1 cellular context compared by ENCODE assay signal in the genomic region with DNA sequence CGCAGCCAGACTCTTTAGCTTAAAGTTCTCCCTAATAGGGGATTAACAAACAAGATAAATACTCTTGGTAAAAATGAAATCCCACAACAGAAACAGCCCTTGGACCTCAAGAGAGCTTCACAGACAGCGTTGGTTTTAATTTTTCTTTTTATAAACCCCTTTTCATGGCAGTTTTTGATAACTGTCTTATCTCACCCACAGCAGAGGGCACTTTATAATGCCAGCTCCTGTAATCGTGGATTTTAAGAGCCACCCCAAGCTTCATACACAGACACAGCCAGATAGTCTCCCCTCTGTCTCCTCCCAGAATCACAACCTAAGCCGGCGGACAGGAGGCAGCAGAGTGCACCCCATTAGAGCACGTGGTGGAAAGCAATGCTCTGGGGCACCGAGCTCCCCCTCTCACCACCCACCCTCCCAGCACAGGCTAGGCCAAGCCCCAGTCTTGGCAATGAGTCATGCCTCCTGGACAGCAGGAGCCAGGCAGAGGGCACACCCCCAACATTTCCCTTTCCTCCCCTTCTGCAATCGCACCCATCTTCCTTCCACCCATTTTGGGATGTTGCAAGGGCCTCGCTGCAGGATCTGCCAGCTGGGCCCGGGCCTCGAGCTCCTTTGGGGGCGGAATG.
A peak's percentile ranks its signal among the peaks of the same experiment; 100 is the strongest.
TF ChIP-seq lines count a peak whose summit lies in the region.

No MANE protein-coding gene starts in this region.

TF ChIP-seq in HCT116, 20 proteins besides CTCF, POLR2A, EP300 and RAD21 (continued from another document):
- TF ChIP-seq, protein P1, sequence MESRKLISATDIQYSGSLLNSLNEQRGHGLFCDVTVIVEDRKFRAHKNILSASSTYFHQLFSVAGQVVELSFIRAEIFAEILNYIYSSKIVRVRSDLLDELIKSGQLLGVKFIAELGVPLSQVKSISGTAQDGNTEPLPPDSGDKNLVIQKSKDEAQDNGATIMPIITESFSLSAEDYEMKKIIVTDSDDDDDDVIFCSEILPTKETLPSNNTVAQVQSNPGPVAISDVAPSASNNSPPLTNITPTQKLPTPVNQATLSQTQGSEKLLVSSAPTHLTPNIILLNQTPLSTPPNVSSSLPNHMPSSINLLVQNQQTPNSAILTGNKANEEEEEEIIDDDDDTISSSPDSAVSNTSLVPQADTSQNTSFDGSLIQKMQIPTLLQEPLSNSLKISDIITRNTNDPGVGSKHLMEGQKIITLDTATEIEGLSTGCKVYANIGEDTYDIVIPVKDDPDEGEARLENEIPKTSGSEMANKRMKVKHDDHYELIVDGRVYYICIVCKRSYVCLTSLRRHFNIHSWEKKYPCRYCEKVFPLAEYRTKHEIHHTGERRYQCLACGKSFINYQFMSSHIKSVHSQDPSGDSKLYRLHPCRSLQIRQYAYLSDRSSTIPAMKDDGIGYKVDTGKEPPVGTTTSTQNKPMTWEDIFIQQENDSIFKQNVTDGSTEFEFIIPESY (IDR thresholded peaks at IDR 0.05; ENCODE audit: extremely low read depth, insufficient replicate concordance, low read length): peak; percentile 7
- TF ChIP-seq, protein P2, sequence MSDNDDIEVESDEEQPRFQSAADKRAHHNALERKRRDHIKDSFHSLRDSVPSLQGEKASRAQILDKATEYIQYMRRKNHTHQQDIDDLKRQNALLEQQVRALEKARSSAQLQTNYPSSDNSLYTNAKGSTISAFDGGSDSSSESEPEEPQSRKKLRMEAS (IDR thresholded peaks at IDR 0.05): peak; percentile 97
- no peak for TF ChIP-seq TCF7L2 (IDR thresholded peaks at IDR 0.05; ENCODE audit: borderline replicate concordance, extremely low read depth, insufficient read depth, insufficient read length)
- TF ChIP-seq ZFX (IDR thresholded peaks at IDR 0.05): no peak
- TF ChIP-seq EZH2 (IDR thresholded peaks at IDR 0.05): no peak
- TF ChIP-seq CEBPB (IDR thresholded peaks at IDR 0.05; ENCODE audit: low read depth): no peak
- no peak for TF ChIP-seq SRF (IDR thresholded peaks at IDR 0.05; ENCODE audit: low read depth)
- no peak for TF ChIP-seq YY1 (IDR thresholded peaks at IDR 0.05; ENCODE audit: extremely low read depth, insufficient replicate concordance, low read depth, low read length)
- 0 out of 2 replicates have a peak, but pooled peaks have one; percentile 45 for TF ChIP-seq JUND (IDR thresholded peaks at IDR 0.05)
- TF ChIP-seq POLR2AphosphoS5 (IDR thresholded peaks at IDR 0.05; ENCODE audit: low read depth, low read length): peak; percentile 38; the same call in 1 of the 2 replicates
- TF ChIP-seq SP1 (IDR thresholded peaks at IDR 0.05; ENCODE audit: low read depth): peak; percentile 36
- peak; percentile 19; the same call in 1 of the 2 replicates for TF ChIP-seq SIN3A (IDR thresholded peaks at IDR 0.05; ENCODE audit: low read depth)
- no peak for TF ChIP-seq ELF1 (IDR thresholded peaks at IDR 0.05; ENCODE audit: borderline replicate concordance, low read depth)
- no peak for TF ChIP-seq ZNF274 (IDR thresholded peaks at IDR 0.05; ENCODE audit: low read depth, low read length)
- no peak for TF ChIP-seq EGR1 (IDR thresholded peaks at IDR 0.05; ENCODE audit: low read depth)
- no peak for TF ChIP-seq CBX3 (IDR thresholded peaks at IDR 0.05; ENCODE audit: low read depth)
TF ChIP-seq in HCT116: peak in this region for 7.
